ENCODE assay signal across 1 cellular context in the genomic region with DNA sequence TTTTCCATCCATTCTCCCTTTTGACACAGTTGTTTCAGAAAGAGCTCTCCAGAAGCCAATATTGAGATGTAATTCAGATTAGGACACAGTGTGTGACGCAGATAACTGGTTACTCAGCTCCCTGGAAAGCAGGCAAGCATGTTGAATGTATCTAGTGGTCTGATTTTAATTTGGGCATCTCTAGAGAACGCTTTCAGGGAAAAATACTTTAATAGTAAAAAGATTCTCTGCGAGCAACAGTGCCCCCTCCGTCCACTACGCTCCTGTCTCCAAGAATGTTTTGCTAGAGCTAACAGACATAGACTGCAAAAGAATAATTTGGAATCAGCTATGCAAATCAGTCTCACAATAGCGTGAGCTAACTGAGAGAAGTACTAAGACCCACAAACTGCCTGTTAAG.
TF ChIP-seq lines count a peak whose summit lies in the region.

No MANE protein-coding gene starts in this region.

TF ChIP-seq in K562, 482 proteins besides CTCF, POLR2A, EP300 and RAD21 (continued from another document):
- TF ChIP-seq, protein P1, sequence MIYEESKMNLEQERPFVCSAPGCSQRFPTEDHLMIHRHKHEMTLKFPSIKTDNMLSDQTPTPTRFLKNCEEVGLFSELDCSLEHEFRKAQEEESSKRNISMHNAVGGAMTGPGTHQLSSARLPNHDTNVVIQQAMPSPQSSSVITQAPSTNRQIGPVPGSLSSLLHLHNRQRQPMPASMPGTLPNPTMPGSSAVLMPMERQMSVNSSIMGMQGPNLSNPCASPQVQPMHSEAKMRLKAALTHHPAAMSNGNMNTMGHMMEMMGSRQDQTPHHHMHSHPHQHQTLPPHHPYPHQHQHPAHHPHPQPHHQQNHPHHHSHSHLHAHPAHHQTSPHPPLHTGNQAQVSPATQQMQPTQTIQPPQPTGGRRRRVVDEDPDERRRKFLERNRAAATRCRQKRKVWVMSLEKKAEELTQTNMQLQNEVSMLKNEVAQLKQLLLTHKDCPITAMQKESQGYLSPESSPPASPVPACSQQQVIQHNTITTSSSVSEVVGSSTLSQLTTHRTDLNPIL (CRISPR knock-in tag; IDR thresholded peaks at IDR 0.05), result no peak
- TF ChIP-seq FOXJ3 (CRISPR knock-in tag; IDR thresholded peaks at IDR 0.05) (no peak), MYNN (IDR thresholded peaks at IDR 0.05) (no peak), MYNN (CRISPR knock-in tag; IDR thresholded peaks at IDR 0.05) (no peak)
